In the genomic region with DNA sequence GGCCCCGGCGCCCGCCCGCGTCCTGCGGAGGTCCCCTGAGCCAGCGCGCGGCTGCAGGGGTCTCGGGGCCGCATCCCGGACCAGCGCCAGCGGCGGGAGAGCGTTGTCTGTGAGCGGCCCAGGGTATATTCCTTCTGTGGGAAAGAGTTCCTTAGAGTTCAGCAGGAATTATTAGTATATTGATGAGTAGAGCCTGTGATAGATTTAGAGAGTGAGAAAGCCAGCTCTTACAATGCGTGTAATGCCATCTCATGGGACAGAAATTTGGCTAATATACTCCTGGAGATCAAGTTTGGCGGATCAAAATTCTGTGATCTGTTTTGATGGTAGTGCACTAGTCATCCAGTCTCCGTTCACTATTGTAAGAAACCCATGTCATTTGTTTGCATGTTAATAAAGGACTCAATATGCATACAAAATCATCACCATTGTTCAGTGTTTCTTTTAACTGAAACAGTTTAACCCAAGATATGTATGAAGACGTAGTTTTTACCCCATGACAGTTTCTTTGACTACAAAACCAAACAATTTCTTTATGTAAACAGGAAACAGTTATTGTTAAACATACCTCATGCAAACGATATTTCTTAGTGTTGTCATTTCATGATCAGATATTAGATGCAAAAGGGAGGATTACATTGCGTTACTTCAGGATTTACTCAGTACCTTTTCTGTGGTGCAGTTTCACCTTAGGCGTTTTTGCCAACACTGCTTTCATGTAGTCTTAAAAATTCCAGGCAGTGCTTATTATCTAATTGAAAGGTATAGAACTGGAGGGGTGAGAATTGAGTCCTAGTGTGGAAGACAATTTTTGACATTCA, we compare ENCODE assay signal across 7 cellular contexts. TPM values are rescaled to one million over a fixed set of nuclear protein-coding genes. Genes with fewer than 3 reads are reported as not detected.
DNase-seq lines count a peak whose midpoint lies in the region; ATAC-seq and TF ChIP-seq lines count a peak whose summit lies in the region.

No MANE protein-coding gene starts in this region.

- intact Hi-C loops in adrenal gland (cut with DNase I), result no loop called here

- H3K4me3 ChIP-seq in skeletal muscle cell (ENCODE audit: low read depth, low read length) (peak overlapping the region; percentile 88), adrenal gland (peak overlapping the region in 2 of 4 donors; percentile 40 to 67)

- H3K27me3 ChIP-seq in foreskin keratinocyte, result peaks cover 21% of the 10 kb centered on the region
- no peaks in the 10 kb centered on the region for H3K27me3 ChIP-seq in adrenal gland

- ATAC-seq in GM21367 (IDR thresholded peaks at IDR 0.05; ENCODE audit: unreplicated experiment) (peak; percentile 3), foreskin keratinocyte (no peak), HG02763 (IDR thresholded peaks at IDR 0.05; ENCODE audit: unreplicated experiment) (no peak), GM21723 (IDR thresholded peaks at IDR 0.05; ENCODE audit: unreplicated experiment) (no peak)

- 9 to 16% (median 12%) methylated on average over 16 to 24 of the region's 24 CpGs for WGBS in adrenal gland, 4 donors

- no peaks in the 10 kb centered on the region for H3K9me3 ChIP-seq in adrenal gland (replicated peaks in 1 of 3)

- no peak for TF ChIP-seq POLR2A in adrenal gland (IDR thresholded peaks at IDR 0.05)

- DNase-seq in SK-MEL-5 (ENCODE audit: low read depth, low spot score), result peak; percentile 42
- peak in 1 of 2 donors; percentile 35 for DNase-seq in foreskin keratinocyte
- DNase-seq in skeletal muscle cell (ENCODE audit: low read depth), result no peak
- no peak for DNase-seq in adrenal gland

- no peaks in the 10 kb centered on the region for H3K36me3 ChIP-seq in adrenal gland (replicated peaks in 1 of 2)

- no peaks in the 10 kb centered on the region for H3K4me1 ChIP-seq in foreskin keratinocyte
- peaks cover 0 to 4% of the 10 kb centered on the region in 2 donors for H3K4me1 ChIP-seq in adrenal gland (replicated peaks in 1 of 2)

- in situ Hi-C loops in SK-MEL-5 (cut with HindIII; ENCODE audit: low pct_unique_long_range_greater_than_20kb, low sequenced_read_pairs), result no loop called here

- H3K27ac ChIP-seq in foreskin keratinocyte, result peak overlapping the region; percentile 78
- no peak overlapping the region for H3K27ac ChIP-seq in adrenal gland

- TF ChIP-seq CTCF in foreskin keratinocyte (conservative IDR thresholded peaks at IDR 0.05), result no peak
- no peak for TF ChIP-seq CTCF in adrenal gland (IDR thresholded peaks at IDR 0.05)

RNA-seq across cellular contexts. Expression of a gene that starts 9.9 kb away (rescaled TPM):
- 128 and 130 TPM in 2 replicates for total RNA-seq in SK-MEL-5 (2014; rRNA removed; shearing (Covaris generic))
- 143 and 197 TPM in 2 replicates for polyA plus RNA-seq in SK-MEL-5 (2015; cell fraction: cytosol; rRNA removed)
- 194 and 211 TPM in 2 replicates for polyA plus RNA-seq in SK-MEL-5 (2015; cell fraction: nucleus; rRNA removed)
- 0.78 and 0.81 TPM in 2 replicates for total RNA-seq in foreskin keratinocyte
- 0.28 and 0.31 TPM in 2 replicates for polyA plus RNA-seq in foreskin keratinocyte
- total RNA-seq in adrenal gland, result 1 to 10 TPM in 7 of 8 donors, under 1 TPM in 1; 0.88 to 6.7 (median 3.3) TPM
- polyA plus RNA-seq in adrenal gland, result 1 to 10 TPM; 1.2 to 3.8 (median 2.0) TPM

Comparison
In these comparisons a context has a peak if more than half of its experiments do, and no peak if none do; other contexts are left out.
1. RNA of a gene that starts 9.9 kb away (total RNA-seq): 128 to 130 TPM in SK-MEL-5; 0.88 to 6.7 TPM in adrenal gland and 0.78 to 0.81 TPM in foreskin keratinocyte; every median in the first group is over 10 times any median in the second.